8 cellular contexts compared by ENCODE assay signal in genomic region chr16:67198238-67198734, GRCh38. TPM values are rescaled to one million over a fixed set of nuclear protein-coding genes. Genes with fewer than 3 reads are reported as not detected.
DNase-seq lines count a peak whose midpoint lies in the region; ATAC-seq and TF ChIP-seq lines count a peak whose summit lies in the region.

No MANE protein-coding gene starts in this region.

- ATAC-seq in left colon (peak; percentile 67), GM19328 (IDR thresholded peaks at IDR 0.05; ENCODE audit: unreplicated experiment) (no peak)

- H3K4me3 ChIP-seq in breast epithelium = peak overlapping the region in 1 of 3 donors; percentile 68
- H3K4me3 ChIP-seq in tibial nerve = no peak overlapping the region

- H3K36me3 ChIP-seq in breast epithelium (peaks cover 4% of the 10 kb centered on the region), tibial nerve (peaks cover 2 to 83% (median 27%) of the 10 kb centered on the region in 3 donors)

- no peak for TF ChIP-seq EP300 in tibial nerve (IDR thresholded peaks at IDR 0.05)

- peaks cover 0 to 18% of the 10 kb centered on the region in 2 donors for H3K4me1 ChIP-seq in breast epithelium
- peaks cover 0 to 53% (median 20%) of the 10 kb centered on the region in 4 donors for H3K4me1 ChIP-seq in tibial nerve

- intact Hi-C loops in breast epithelium (cut with DNase I; ENCODE audit: low total_unique reads) (no loop called here), left colon (cut with DNase I, micrococcal nuclease) (no loop called here)

- peak; percentile 9 to 53 (median 44) for TF ChIP-seq CTCF in breast epithelium (IDR thresholded peaks at IDR 0.05)
- TF ChIP-seq CTCF in tibial nerve (IDR thresholded peaks at IDR 0.05) = peak; percentile 32 to 64 (median 53)

- 36 to 40% methylated on average over 5 to 12 of the region's 12 CpGs for WGBS in tibial nerve, 2 donors

- H3K9me3 ChIP-seq in breast epithelium (no peaks in the 10 kb centered on the region), tibial nerve (no peaks in the 10 kb centered on the region)

- H3K27ac ChIP-seq in breast epithelium = peak overlapping the region; percentile 36 to 41
- H3K27ac ChIP-seq in tibial nerve = peak overlapping the region in 2 of 4 donors; percentile 36 to 67

- peak; percentile 13 for DNase-seq in SKM-1 (lab: John Stamatoyannopoulos, UW; ENCODE audit: unreplicated experiment)
- no peak for DNase-seq in SKM-1 treated with dmso at 0.1 percent for 144 hours (lab: John Stamatoyannopoulos, UW; ENCODE audit: unreplicated experiment)
- DNase-seq in NCI-H1105 (lab: John Stamatoyannopoulos, UW) = peak; percentile 53
- no peak for DNase-seq in breast epithelium (ENCODE audit: low spot score in 2 of 2)
- DNase-seq in left colon = peak; percentile 77 to 82
- DNase-seq in tibial nerve (ENCODE audit: low spot score in 2 of 2) = no peak
- DNase-seq in GM19238 (ENCODE audit: insufficient read length, low spot score) = no peak

- TF ChIP-seq POLR2A in breast epithelium (IDR thresholded peaks at IDR 0.05) (no peak), tibial nerve (IDR thresholded peaks at IDR 0.05) (no peak)

- H3K27me3 ChIP-seq in breast epithelium (no peaks in the 10 kb centered on the region), tibial nerve (no peaks in the 10 kb centered on the region)

RNA-seq across cellular contexts. Expression of gene ELMO3, which starts 0.6 kb away (rescaled TPM):
- total RNA-seq in breast epithelium (10 to 100 TPM in 2 of 3 donors, 1 to 10 TPM in 1; 1.1 to 35.0 (median 19.7) TPM), left colon (10 to 100 TPM; 58.1 to 60.5 TPM), tibial nerve (10 to 100 TPM in 1 of 4 donors, 1 to 10 TPM in 3; 2.4 to 14.4 (median 4.4) TPM)

RNA-seq across cellular contexts. Expression of gene E2F4, which starts 6.3 kb away (rescaled TPM):
- 10 to 100 TPM; 74.1 to 86.9 (median 76.1) TPM for total RNA-seq in breast epithelium
- total RNA-seq in left colon = 10 to 100 TPM; 59.1 to 81.4 TPM
- 100 to 1,000 TPM in 2 of 4 donors, 10 to 100 TPM in 2; 60.1 to 119 (median 99.8) TPM for total RNA-seq in tibial nerve

RNA-seq across cellular contexts. Expression of gene EXOC3L1, which starts 8.3 kb away (rescaled TPM):
- total RNA-seq in breast epithelium (1 to 10 TPM; 1.1 to 3.6 (median 2.2) TPM), left colon (1 to 10 TPM; 2.3 to 5.9 TPM), tibial nerve (1 to 10 TPM in 3 of 4 donors, under 1 TPM in 1; 0.66 to 3.9 (median 2.6) TPM)

RNA-seq across cellular contexts. Expression of gene MATCAP1, which starts 14.5 kb away (rescaled TPM):
- total RNA-seq in breast epithelium (10 to 100 TPM; 10.9 to 13.4 (median 11.6) TPM), left colon (10 to 100 TPM; 21.9 to 30.8 TPM), tibial nerve (10 to 100 TPM; 13.6 to 42.9 (median 18.9) TPM)

RNA-seq across cellular contexts. Expression of gene NOL3, which starts 27.9 kb away (rescaled TPM):
- 10 to 100 TPM; 39.7 to 87.7 (median 45.9) TPM for total RNA-seq in breast epithelium
- 10 to 100 TPM; 23.1 to 30.2 TPM for total RNA-seq in left colon
- total RNA-seq in tibial nerve = 10 to 100 TPM; 55.5 to 95.4 (median 76.6) TPM

Comparison
In these comparisons a context has a peak if more than half of its experiments do, and no peak if none do; other contexts are left out.
1. DNase-seq: peak in SKM-1 (single experiment), NCI-H1105 (single experiment) and left colon (2 of 2); none in SKM-1 treated with dmso at 0.1 percent for 144 hours (single experiment), breast epithelium (0 of 2), tibial nerve (0 of 2) and GM19238 (single experiment).